8 cellular contexts compared by ENCODE assay signal in genomic region chr3:172749201-172749965, GRCh38. TPM values are rescaled to one million over a fixed set of nuclear protein-coding genes. Genes with fewer than 3 reads are reported as not detected.
DNase-seq lines count a peak whose midpoint lies in the region; ATAC-seq and TF ChIP-seq lines count a peak whose summit lies in the region.

No MANE protein-coding gene starts in this region.

- ATAC-seq in Right ventricle myocardium superior (ENCODE audit: poor library complexity), result no peak
- no peak for ATAC-seq in GM18861 (IDR thresholded peaks at IDR 0.05; ENCODE audit: unreplicated experiment)
- no peak for ATAC-seq in GM21526 (IDR thresholded peaks at IDR 0.05; ENCODE audit: low FRiP score, unreplicated experiment)

- H2AFZ ChIP-seq in fibroblast of lung (ENCODE audit: low read length), result no peak overlapping the region

- H3K9me3 ChIP-seq in cardiac muscle cell (ENCODE audit: low read depth) (no peaks in the 10 kb centered on the region), fibroblast of lung (ENCODE audit: control insufficient read depth, insufficient read depth, low read depth, low read length) (no peaks in the 10 kb centered on the region)

- no peaks in the 10 kb centered on the region for H4K20me1 ChIP-seq in fibroblast of lung (ENCODE audit: control insufficient read depth, extremely low read depth, insufficient read depth, low read length)

- CTCF ChIA-PET in RWPE1 (lab: Yijun Ruan, JAX), result interaction anchor here (0.6 to 1.3 kb wide), 9 partner anchors 26 to 942 kb away, joined by 3 to 5 read pairs (median 4); no protein-coding TSS in a partner anchor

- H3K4me3 ChIP-seq in cardiac muscle cell, result peak overlapping the region; percentile 73
- H3K4me3 ChIP-seq in fibroblast of lung (replicated peaks in 1 of 4; ENCODE audit: control extremely low read depth in 1 of 4, insufficient read depth in 1 of 4, low read depth in 3 of 4, low read length in 4 of 4), result peak overlapping the region; percentile 16 to 94 (median 54)

- H3K27me3 ChIP-seq in cardiac muscle cell (no peaks in the 10 kb centered on the region), fibroblast of lung (ENCODE audit: control insufficient read depth, insufficient read depth, low read length) (no peaks in the 10 kb centered on the region)

- POLR2A ChIA-PET in RWPE1 (lab: Yijun Ruan, JAX; ENCODE audit: low non-redundant PET), result no interaction called here

- DNase-seq in cardiac muscle cell (ENCODE audit: low read depth in 1 of 2, low spot score in 1 of 2) (peak in 1 of 2 donors; percentile 87), Right ventricle myocardium superior (no peak), RWPE1 (ENCODE audit: low spot score) (peak; percentile 75), fibroblast of lung (ENCODE audit: low read depth in 2 of 2) (peak; percentile 95 to 98), non-pigmented ciliary epithelial cell (ENCODE audit: low read depth) (peak; percentile 90)
- no peak for DNase-seq in effector CD8-positive, alpha-beta T cell (lab: John Stamatoyannopoulos, UW)

- peaks cover 35% of the 10 kb centered on the region for H3K79me2 ChIP-seq in fibroblast of lung (ENCODE audit: control insufficient read depth, insufficient read depth, low read length)

- peaks cover 6% of the 10 kb centered on the region for H3K4me1 ChIP-seq in cardiac muscle cell (ENCODE audit: low read depth)
- H3K4me1 ChIP-seq in fibroblast of lung (ENCODE audit: control insufficient read depth, extremely low read depth, insufficient read depth, low read length), result peaks cover 13% of the 10 kb centered on the region

- H3K9ac ChIP-seq in fibroblast of lung (ENCODE audit: insufficient read depth, low read length), result peak overlapping the region; percentile 58

- intact Hi-C loops in Right ventricle myocardium superior (cut with DNase I), result no loop called here

- peak overlapping the region; percentile 92 for H3K4me2 ChIP-seq in fibroblast of lung (ENCODE audit: extremely low read depth, insufficient read depth, low read length)

- no peak for TF ChIP-seq CTCF in cardiac muscle cell (IDR thresholded peaks at IDR 0.05; ENCODE audit: low read depth, low read length)
- no peak for TF ChIP-seq CTCF in RWPE1 (conservative IDR thresholded peaks at IDR 0.05; ENCODE audit: low read depth)
- no peak for TF ChIP-seq CTCF in fibroblast of lung (conservative IDR thresholded peaks at IDR 0.05 in 1 of 2, IDR thresholded peaks at IDR 0.05 in 1 of 2; ENCODE audit: low read depth in 1 of 2, low read length in 2 of 2)

- H3K27ac ChIP-seq in cardiac muscle cell, result no peak overlapping the region
- H3K27ac ChIP-seq in RWPE1, result peak overlapping the region; percentile 95; the same call in 1 of the 2 replicates
- H3K27ac ChIP-seq in fibroblast of lung (ENCODE audit: insufficient read depth, low read length), result peak overlapping the region; percentile 89

- H3K36me3 ChIP-seq in cardiac muscle cell, result no peaks in the 10 kb centered on the region
- no peaks in the 10 kb centered on the region for H3K36me3 ChIP-seq in fibroblast of lung (ENCODE audit: control insufficient read depth, insufficient read depth, low read length)

RNA-seq across cellular contexts. Expression of gene ECT2, which starts 1.1 kb away (rescaled TPM):
- total RNA-seq in cardiac muscle cell (6.8 and 39.1 TPM in 2 replicates), Right ventricle myocardium superior (4.2 TPM), fibroblast of lung (14.6 and 34.5 TPM in 2 replicates)
- polyA plus RNA-seq in cardiac muscle cell (7.8 and 39.5 TPM in 2 replicates), fibroblast of lung (20.5 and 51.6 TPM in 2 replicates)
- polyA plus RNA-seq in fibroblast of lung (2012), result 13.0 and 31.7 TPM in 2 replicates
- 2.5 and 12.9 TPM in 2 replicates for polyA minus RNA-seq in fibroblast of lung (ENCODE audit: low replicate concordance)

RNA-seq across cellular contexts. Expression of gene NCEH1, which starts 38.5 kb away (rescaled TPM):
- 3.2 and 8.0 TPM in 2 replicates for total RNA-seq in cardiac muscle cell
- 3.2 and 7.5 TPM in 2 replicates for polyA plus RNA-seq in cardiac muscle cell
- total RNA-seq in Right ventricle myocardium superior, result 51.1 TPM
- total RNA-seq in fibroblast of lung, result 3.1 and 9.9 TPM in 2 replicates
- polyA plus RNA-seq in fibroblast of lung, result 11.4 and 42.4 TPM in 2 replicates
- polyA plus RNA-seq in fibroblast of lung (2012), result 6.7 and 22.7 TPM in 2 replicates
- 5.5 and 21.2 TPM in 2 replicates for polyA minus RNA-seq in fibroblast of lung (ENCODE audit: low replicate concordance)

Comparison
In these comparisons a context has a peak if more than half of its experiments do, and no peak if none do; other contexts are left out.
1. DNase-seq: peak in RWPE1 (single experiment), fibroblast of lung (2 of 2) and non-pigmented ciliary epithelial cell (single experiment); none in Right ventricle myocardium superior (single experiment) and effector CD8-positive, alpha-beta T cell (single experiment).